12 cellular contexts compared by ENCODE assay signal in the genomic region with DNA sequence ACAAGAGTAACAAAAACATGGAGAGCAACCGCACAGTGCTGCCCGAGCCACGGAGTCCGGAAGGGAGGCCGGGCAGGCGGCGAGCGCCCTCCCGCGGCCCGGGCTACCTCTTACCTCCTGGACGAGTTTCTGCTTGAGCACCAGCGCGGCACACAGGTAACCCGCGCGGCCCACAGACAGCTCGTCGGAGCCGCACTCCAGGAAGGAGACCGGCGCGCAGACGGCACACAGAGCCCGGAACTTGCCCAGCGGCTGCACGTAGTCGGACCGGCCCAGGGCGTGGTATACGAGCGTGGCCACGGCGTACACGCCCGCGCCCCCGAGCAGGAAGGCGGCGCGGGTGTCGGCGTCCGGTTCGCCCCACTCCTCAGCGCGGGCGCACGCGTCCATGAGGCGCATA. TPM values are rescaled to one million over a fixed set of nuclear protein-coding genes. Genes with fewer than 3 reads are reported as not detected.
DNase-seq lines count a peak whose midpoint lies in the region; ATAC-seq and TF ChIP-seq lines count a peak whose summit lies in the region.
"Not testable (repeated sequence)": the region's sequence is repeated elsewhere in the genome, so short reads cannot be mapped to it uniquely, and the experiment has no call there.
"Had no signal": no experiment of that assay in that cellular context is flagged by ENCODE, and none has a peak within 500 bp of the region (broad histone marks: within the 10 kb centered on the region; RNA-seq: fewer than 3 reads in every experiment).

No MANE protein-coding gene starts in this region.

- H3K9me3 Mint-ChIP-seq in activated T-cell treated with anti-CD3 and anti-CD28 coated beads, Interleukin-2, amount 50 U/mL, for 72 hours, result not testable (repeated sequence)

- H3K27ac ChIP-seq in 22Rv1; HUES48 (ENCODE audit: low read depth, low read length); RWPE2 (ENCODE audit: poor library complexity, severe bottlenecking); dorsolateral prefrontal cortex; iPS DF 6.9 (ENCODE audit: low read length): not testable (repeated sequence)

- DNase-seq in RWPE2 (ENCODE audit: low spot score); activated T-cell treated with anti-CD3 and anti-CD28 coated beads, Interleukin-2, amount 50 U/mL, for 72 hours; dorsolateral prefrontal cortex; iPS DF 6.9 (ENCODE audit: low read depth, low spot score): not testable (repeated sequence)
- peak in 2 of 3 donors; percentile 31 to 40 for DNase-seq in mucosa of descending colon

- not testable (repeated sequence) for H3K9ac ChIP-seq in HUES48 (ENCODE audit: low read depth, low read length)
- H3K9ac ChIP-seq in skeletal muscle satellite cell (ENCODE audit: low read depth, low read length), result peak overlapping the region; percentile 64

- H3K4me3 Mint-ChIP-seq in activated T-cell treated with anti-CD3 and anti-CD28 coated beads, Interleukin-2, amount 50 U/mL, for 72 hours, result peak overlapping the region; percentile 29 to 67

- not testable (repeated sequence) for H3K36me3 Mint-ChIP-seq in activated T-cell treated with anti-CD3 and anti-CD28 coated beads, Interleukin-2, amount 50 U/mL, for 72 hours (ENCODE audit: insufficient read depth in 2 of 2)

- H3K4me1 ChIP-seq in HUES48 (ENCODE audit: control insufficient read depth, insufficient read depth, low read length), result peaks cover 16% of the 10 kb centered on the region
- H3K4me1 ChIP-seq in RWPE2 (ENCODE audit: insufficient read depth, poor library complexity, severe bottlenecking); iPS DF 6.9 (ENCODE audit: control insufficient read depth, insufficient read depth, low read length); mucosa of descending colon (ENCODE audit: low read depth); skeletal muscle satellite cell (ENCODE audit: control insufficient read depth, insufficient read depth, low read length): not testable (repeated sequence)

- H3K9me3 ChIP-seq in HUES48 (ENCODE audit: control insufficient read depth, insufficient read depth, low read length); RWPE2 (ENCODE audit: severe bottlenecking); iPS DF 6.9 (ENCODE audit: control insufficient read depth, insufficient read depth, low read length); mucosa of descending colon; skeletal muscle satellite cell (replicated peaks; ENCODE audit: low read length): not testable (repeated sequence)

- H3K36me3 ChIP-seq in HUES48 (ENCODE audit: control insufficient read depth, insufficient read depth, low read length); RWPE2 (ENCODE audit: low read depth); iPS DF 6.9 (ENCODE audit: control insufficient read depth, insufficient read depth, low read length); mucosa of descending colon (ENCODE audit: low read depth); skeletal muscle satellite cell (ENCODE audit: insufficient read depth, low read length): not testable (repeated sequence)

- peak; percentile 70 for ATAC-seq in RWPE2 (ENCODE audit: low read depth)
- peak in 1 of 2 donors; percentile 39 for ATAC-seq in activated T-cell treated with anti-CD3 and anti-CD28 coated beads, Interleukin-2, amount 50 U/mL, for 72 hours (replicated peaks in 1 of 2)
- ATAC-seq in mucosa of descending colon, result peak; percentile 85

- not testable (repeated sequence) for H3K4me1 Mint-ChIP-seq in activated T-cell treated with anti-CD3 and anti-CD28 coated beads, Interleukin-2, amount 50 U/mL, for 72 hours (ENCODE audit: low read depth)

- H3K4me3 ChIP-seq in HUES48 (ENCODE audit: low read depth, low read length) (peak overlapping the region; percentile 58), RWPE2 (ENCODE audit: severe bottlenecking) (peak overlapping the region; percentile 22), dorsolateral prefrontal cortex (peak overlapping the region in 30 of 59 donors; percentile 5 to 49 (median 32)), iPS DF 6.9 (ENCODE audit: low read length) (peak overlapping the region; percentile 35; the same call in 1 of the 2 replicates), skeletal muscle satellite cell (ENCODE audit: low read length) (peak overlapping the region; percentile 65)
- H3K4me3 ChIP-seq in mucosa of descending colon, result not testable (repeated sequence)

- H3K27ac Mint-ChIP-seq in activated T-cell treated with anti-CD3 and anti-CD28 coated beads, Interleukin-2, amount 50 U/mL, for 72 hours, result not testable (repeated sequence)

- TF ChIP-seq CTCF in 22Rv1 (IDR thresholded peaks at IDR 0.05), result peak; percentile 41
- TF ChIP-seq CTCF in RWPE2 (IDR thresholded peaks at IDR 0.05; ENCODE audit: poor library complexity, severe bottlenecking), result peak; percentile 15
- not testable (repeated sequence) for TF ChIP-seq CTCF in dorsolateral prefrontal cortex (IDR thresholded peaks at IDR 0.05 in 54 of 56, conservative IDR thresholded peaks at IDR 0.05 in 2 of 56; ENCODE audit: low read depth in 1 of 56, partially characterized antibody in 56 of 56); mucosa of descending colon (IDR thresholded peaks at IDR 0.05)

- peak overlapping the region; percentile 77 for H3K4me2 ChIP-seq in skeletal muscle satellite cell (ENCODE audit: low read length)

- intact Hi-C loops in dorsolateral prefrontal cortex (cut with DNase I); mucosa of descending colon (cut with DNase I, micrococcal nuclease): not testable (repeated sequence)

- H3K27me3 Mint-ChIP-seq in activated T-cell treated with anti-CD3 and anti-CD28 coated beads, Interleukin-2, amount 50 U/mL, for 72 hours (ENCODE audit: low read depth), result peaks cover 23% of the 10 kb centered on the region

- no CpG with 5 or more reads among the region's 51 CpGs for WGBS in iPS DF 6.9 (ENCODE audit: insufficient coverage, insufficient read length)

- not testable (repeated sequence) for H3K27me3 ChIP-seq in HUES48 (ENCODE audit: control insufficient read depth, insufficient read depth, low read length); RWPE2 (ENCODE audit: insufficient read depth, poor library complexity, severe bottlenecking); iPS DF 6.9 (ENCODE audit: control insufficient read depth, insufficient read depth, low read length); skeletal muscle satellite cell (ENCODE audit: control insufficient read depth, insufficient read depth, low read length)
- peaks cover 0 to 67% (median 18%) of the 10 kb centered on the region in 45 donors for H3K27me3 ChIP-seq in dorsolateral prefrontal cortex

RNA-seq across cellular contexts. Expression of gene FAM47C, which starts 22.8 kb away (rescaled TPM):
- total RNA-seq in activated T-cell treated with anti-CD3 and anti-CD28 coated beads, Interleukin-2, amount 50 U/mL, for 72 hours, result not detected
- under 1 TPM in 14 of 120 experiments, not detected in 106; 0.13 to 0.24 (median 0.17) TPM for total RNA-seq in dorsolateral prefrontal cortex
- total RNA-seq in mucosa of descending colon, result not detected
- total RNA-seq in skeletal muscle satellite cell (2012; rRNA removed), result not detected in 2 replicates
- total RNA-seq: adrenal gland; CD4-positive, alpha-beta memory T cell; mesenteric fat pad; SJCRH30 had no signal
